In the genomic region with DNA sequence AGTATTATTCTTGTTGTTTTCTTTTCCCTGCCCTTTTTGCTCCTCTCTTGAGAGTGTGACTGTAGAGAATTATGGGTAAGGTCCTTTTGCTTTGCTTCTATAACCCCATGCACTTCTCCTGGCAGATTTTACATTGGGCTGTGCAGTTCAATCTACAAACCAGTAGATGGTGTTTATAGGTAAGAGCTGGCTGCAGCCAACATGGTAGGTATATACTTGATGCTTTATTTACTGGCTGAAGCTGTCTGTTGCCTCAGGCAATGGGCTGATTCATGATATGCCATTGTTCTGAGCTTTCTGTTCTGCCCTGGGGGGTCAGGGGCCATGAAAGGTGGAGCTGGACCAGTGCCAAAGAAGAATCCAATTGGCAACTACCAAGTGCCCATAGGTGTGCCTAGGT, we compare ENCODE assay signal across 2 cellular contexts.
TF ChIP-seq lines count a peak whose summit lies in the region.

No MANE protein-coding gene starts in this region.

TF ChIP-seq in HCT116, 20 proteins besides CTCF, POLR2A, EP300 and RAD21 (continued from another document):
- 0 out of 2 replicates have a peak, but pooled peaks have one; percentile 11 for TF ChIP-seq CBX3 (IDR thresholded peaks at IDR 0.05; ENCODE audit: low read depth)

TF ChIP-seq in HepG2, 621 proteins besides CTCF, POLR2A, EP300 and RAD21 (continued from another document):
- 0 out of 2 replicates have a peak, but pooled peaks have one; percentile 58 for TF ChIP-seq EHMT2 (IDR thresholded peaks at IDR 0.05; ENCODE audit: borderline replicate concordance, low read depth, low read length)
